Comparison of ENCODE assay signal across 2 cellular contexts in genomic region chr12:115857923-115858322, GRCh38.
TF ChIP-seq lines count a peak whose summit lies in the region.

No MANE protein-coding gene starts in this region.

TF ChIP-seq in liver, 16 proteins besides CTCF, POLR2A, EP300 and RAD21 (continued from another document):
- TF ChIP-seq, protein P1, sequence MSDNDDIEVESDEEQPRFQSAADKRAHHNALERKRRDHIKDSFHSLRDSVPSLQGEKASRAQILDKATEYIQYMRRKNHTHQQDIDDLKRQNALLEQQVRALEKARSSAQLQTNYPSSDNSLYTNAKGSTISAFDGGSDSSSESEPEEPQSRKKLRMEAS (IDR thresholded peaks at IDR 0.05) = no peak
- TF ChIP-seq ATF3 (IDR thresholded peaks at IDR 0.05) = no peak
- TF ChIP-seq, protein P2, sequence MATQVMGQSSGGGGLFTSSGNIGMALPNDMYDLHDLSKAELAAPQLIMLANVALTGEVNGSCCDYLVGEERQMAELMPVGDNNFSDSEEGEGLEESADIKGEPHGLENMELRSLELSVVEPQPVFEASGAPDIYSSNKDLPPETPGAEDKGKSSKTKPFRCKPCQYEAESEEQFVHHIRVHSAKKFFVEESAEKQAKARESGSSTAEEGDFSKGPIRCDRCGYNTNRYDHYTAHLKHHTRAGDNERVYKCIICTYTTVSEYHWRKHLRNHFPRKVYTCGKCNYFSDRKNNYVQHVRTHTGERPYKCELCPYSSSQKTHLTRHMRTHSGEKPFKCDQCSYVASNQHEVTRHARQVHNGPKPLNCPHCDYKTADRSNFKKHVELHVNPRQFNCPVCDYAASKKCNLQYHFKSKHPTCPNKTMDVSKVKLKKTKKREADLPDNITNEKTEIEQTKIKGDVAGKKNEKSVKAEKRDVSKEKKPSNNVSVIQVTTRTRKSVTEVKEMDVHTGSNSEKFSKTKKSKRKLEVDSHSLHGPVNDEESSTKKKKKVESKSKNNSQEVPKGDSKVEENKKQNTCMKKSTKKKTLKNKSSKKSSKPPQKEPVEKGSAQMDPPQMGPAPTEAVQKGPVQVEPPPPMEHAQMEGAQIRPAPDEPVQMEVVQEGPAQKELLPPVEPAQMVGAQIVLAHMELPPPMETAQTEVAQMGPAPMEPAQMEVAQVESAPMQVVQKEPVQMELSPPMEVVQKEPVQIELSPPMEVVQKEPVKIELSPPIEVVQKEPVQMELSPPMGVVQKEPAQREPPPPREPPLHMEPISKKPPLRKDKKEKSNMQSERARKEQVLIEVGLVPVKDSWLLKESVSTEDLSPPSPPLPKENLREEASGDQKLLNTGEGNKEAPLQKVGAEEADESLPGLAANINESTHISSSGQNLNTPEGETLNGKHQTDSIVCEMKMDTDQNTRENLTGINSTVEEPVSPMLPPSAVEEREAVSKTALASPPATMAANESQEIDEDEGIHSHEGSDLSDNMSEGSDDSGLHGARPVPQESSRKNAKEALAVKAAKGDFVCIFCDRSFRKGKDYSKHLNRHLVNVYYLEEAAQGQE (IDR thresholded peaks at IDR 0.05) = no peak
- no peak for TF ChIP-seq FOXA2 (IDR thresholded peaks at IDR 0.05)
- TF ChIP-seq SP1 (IDR thresholded peaks at IDR 0.05) = peak; percentile 38

TF ChIP-seq in HepG2, 621 proteins besides CTCF, POLR2A, EP300 and RAD21 (continued from another document):
- TF ChIP-seq, protein P3, sequence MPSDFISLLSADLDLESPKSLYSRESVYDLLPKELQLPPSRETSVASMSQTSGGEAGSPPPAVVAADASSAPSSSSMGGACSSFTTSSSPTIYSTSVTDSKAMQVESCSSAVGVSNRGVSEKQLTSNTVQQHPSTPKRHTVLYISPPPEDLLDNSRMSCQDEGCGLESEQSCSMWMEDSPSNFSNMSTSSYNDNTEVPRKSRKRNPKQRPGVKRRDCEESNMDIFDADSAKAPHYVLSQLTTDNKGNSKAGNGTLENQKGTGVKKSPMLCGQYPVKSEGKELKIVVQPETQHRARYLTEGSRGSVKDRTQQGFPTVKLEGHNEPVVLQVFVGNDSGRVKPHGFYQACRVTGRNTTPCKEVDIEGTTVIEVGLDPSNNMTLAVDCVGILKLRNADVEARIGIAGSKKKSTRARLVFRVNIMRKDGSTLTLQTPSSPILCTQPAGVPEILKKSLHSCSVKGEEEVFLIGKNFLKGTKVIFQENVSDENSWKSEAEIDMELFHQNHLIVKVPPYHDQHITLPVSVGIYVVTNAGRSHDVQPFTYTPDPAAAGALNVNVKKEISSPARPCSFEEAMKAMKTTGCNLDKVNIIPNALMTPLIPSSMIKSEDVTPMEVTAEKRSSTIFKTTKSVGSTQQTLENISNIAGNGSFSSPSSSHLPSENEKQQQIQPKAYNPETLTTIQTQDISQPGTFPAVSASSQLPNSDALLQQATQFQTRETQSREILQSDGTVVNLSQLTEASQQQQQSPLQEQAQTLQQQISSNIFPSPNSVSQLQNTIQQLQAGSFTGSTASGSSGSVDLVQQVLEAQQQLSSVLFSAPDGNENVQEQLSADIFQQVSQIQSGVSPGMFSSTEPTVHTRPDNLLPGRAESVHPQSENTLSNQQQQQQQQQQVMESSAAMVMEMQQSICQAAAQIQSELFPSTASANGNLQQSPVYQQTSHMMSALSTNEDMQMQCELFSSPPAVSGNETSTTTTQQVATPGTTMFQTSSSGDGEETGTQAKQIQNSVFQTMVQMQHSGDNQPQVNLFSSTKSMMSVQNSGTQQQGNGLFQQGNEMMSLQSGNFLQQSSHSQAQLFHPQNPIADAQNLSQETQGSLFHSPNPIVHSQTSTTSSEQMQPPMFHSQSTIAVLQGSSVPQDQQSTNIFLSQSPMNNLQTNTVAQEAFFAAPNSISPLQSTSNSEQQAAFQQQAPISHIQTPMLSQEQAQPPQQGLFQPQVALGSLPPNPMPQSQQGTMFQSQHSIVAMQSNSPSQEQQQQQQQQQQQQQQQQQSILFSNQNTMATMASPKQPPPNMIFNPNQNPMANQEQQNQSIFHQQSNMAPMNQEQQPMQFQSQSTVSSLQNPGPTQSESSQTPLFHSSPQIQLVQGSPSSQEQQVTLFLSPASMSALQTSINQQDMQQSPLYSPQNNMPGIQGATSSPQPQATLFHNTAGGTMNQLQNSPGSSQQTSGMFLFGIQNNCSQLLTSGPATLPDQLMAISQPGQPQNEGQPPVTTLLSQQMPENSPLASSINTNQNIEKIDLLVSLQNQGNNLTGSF (CRISPR knock-in tag; IDR thresholded peaks at IDR 0.05) = no peak
- TF ChIP-seq ZNF10 (CRISPR knock-in tag; IDR thresholded peaks at IDR 0.05; ENCODE audit: borderline replicate concordance, low read depth) (no peak), ZNF256 (CRISPR knock-in tag; conservative IDR thresholded peaks at IDR 0.05) (no peak), ZNF431 (CRISPR knock-in tag; IDR thresholded peaks at IDR 0.05; ENCODE audit: borderline replicate concordance, low read depth) (no peak), NFIB (CRISPR knock-in tag; IDR thresholded peaks at IDR 0.05; ENCODE audit: borderline replicate concordance) (no peak), ZNF776 (CRISPR knock-in tag; IDR thresholded peaks at IDR 0.05) (no peak), CAMTA2 (CRISPR knock-in tag; IDR thresholded peaks at IDR 0.05; ENCODE audit: borderline replicate concordance) (no peak), MBNL3 (CRISPR knock-in tag; conservative IDR thresholded peaks at IDR 0.05) (no peak), SCMH1 (CRISPR knock-in tag; IDR thresholded peaks at IDR 0.05; ENCODE audit: borderline replicate concordance) (no peak), ZNF205 (CRISPR knock-in tag; IDR thresholded peaks at IDR 0.05) (no peak), ZNF337 (CRISPR knock-in tag; IDR thresholded peaks at IDR 0.05; ENCODE audit: borderline replicate concordance, low read depth) (no peak), ZNF792 (CRISPR knock-in tag; IDR thresholded peaks at IDR 0.05) (no peak), ZNF572 (CRISPR knock-in tag; IDR thresholded peaks at IDR 0.05) (no peak), ZEB1 (IDR thresholded peaks at IDR 0.05; ENCODE audit: insufficient replicate concordance, low read depth) (no peak), FOSL2 (CRISPR knock-in tag; IDR thresholded peaks at IDR 0.05) (no peak)
